26 cellular contexts compared by ENCODE assay signal in genomic region chr12:106214576-106214975, GRCh38.
"Had no signal": no experiment of that assay in that cellular context is flagged by ENCODE, and none has a peak within 500 bp of the region (broad histone marks: within the 10 kb centered on the region; RNA-seq: fewer than 3 reads in every experiment).

No MANE protein-coding gene starts in this region.

- H3K9me3 ChIP-seq: prostate gland, testis had no signal

- H3K4me1 Mint-ChIP-seq: naive B cell; stimulated activated memory B cell treated with anti-CD40 and anti-IgM and Interleukin-4, amounts not matched to agents 10 μg/mL and 1 μg/mL and 100 μg/mL, for 72 hours had no signal

- ATAC-seq: heart right ventricle; left colon; left ventricle myocardium superior; lower lobe of right lung; mucosa of descending colon; stimulated activated memory B cell treated with anti-CD40 and anti-IgM and Interleukin-4, amounts not matched to agents 10 μg/mL and 1 μg/mL and 100 μg/mL, for 72 hours; stimulated activated naive CD8-positive, alpha-beta T cell treated with anti-CD3 and anti-CD28 coated beads, Interleukin-15, Interleukin-2, amounts not matched to agents 100 U/mL and 50 U/mL, for 24 hours had no signal

- H3K4me3 ChIP-seq: esophagus muscularis mucosa, heart right ventricle, lower lobe of right lung, mucosa of descending colon, prostate gland, right atrium auricular region, sigmoid colon, testis, tibial artery had no signal

- H3K36me3 ChIP-seq: esophagus muscularis mucosa, heart right ventricle, lower lobe of right lung, prostate gland, right atrium auricular region, sigmoid colon, tibial artery had no signal

- H3K36me3 Mint-ChIP-seq: type B pancreatic cell had no signal

- H3K4me3 Mint-ChIP-seq: naive B cell; natural killer cell treated with Interleukin-12 subunit alpha and Interleukin-12 subunit beta and Interleukin-15 and Interleukin-18, amount 100 ng/mL, for 72 hours; stimulated activated memory B cell treated with anti-CD40 and anti-IgM and Interleukin-4, amounts not matched to agents 10 μg/mL and 1 μg/mL and 100 μg/mL, for 72 hours; type B pancreatic cell had no signal

- H3K4me1 ChIP-seq: esophagus muscularis mucosa, heart right ventricle, lower lobe of right lung, prostate gland, right atrium auricular region, sigmoid colon, tibial artery had no signal

- H3K27ac ChIP-seq: esophagus muscularis mucosa, heart right ventricle, lower lobe of right lung, prostate gland, right atrium auricular region, sigmoid colon, tibial artery had no signal

- H3K27ac Mint-ChIP-seq: naive B cell; natural killer cell treated with Interleukin-12 subunit alpha and Interleukin-12 subunit beta and Interleukin-15 and Interleukin-18, amount 100 ng/mL, for 72 hours; stimulated activated memory B cell treated with anti-CD40 and anti-IgM and Interleukin-4, amounts not matched to agents 10 μg/mL and 1 μg/mL and 100 μg/mL, for 72 hours; type B pancreatic cell had no signal

- H3K27me3 ChIP-seq: right atrium auricular region, testis had no signal

- DNase-seq: caudate nucleus; cerebellar nuclear complex; effector CD8-positive, alpha-beta T cell; foreskin melanocyte; glutamatergic neuron; heart right ventricle; hippocampal formation; kidney glomerular epithelial cell; left colon; left ventricle myocardium superior; lower lobe of right lung; mucosa of descending colon; naive B cell; sigmoid colon; stimulated activated CD4-positive, alpha-beta T cell treated with anti-CD3 and anti-CD28 coated beads, Interleukin-2, amount 100 ng/mL, for 24 hours; stimulated activated CD4-positive, alpha-beta T cell treated with anti-CD3 and anti-CD28 coated beads, Interleukin-4, amount 100 ng/mL, for 4 hours; stimulated activated naive CD8-positive, alpha-beta T cell treated with anti-CD3 and anti-CD28 coated beads, Interleukin-15, Interleukin-2, amounts not matched to agents 100 U/mL and 50 U/mL, for 24 hours; substantia nigra; testis; tibial artery had no signal
